2 cellular contexts compared by ENCODE assay signal in the genomic region with DNA sequence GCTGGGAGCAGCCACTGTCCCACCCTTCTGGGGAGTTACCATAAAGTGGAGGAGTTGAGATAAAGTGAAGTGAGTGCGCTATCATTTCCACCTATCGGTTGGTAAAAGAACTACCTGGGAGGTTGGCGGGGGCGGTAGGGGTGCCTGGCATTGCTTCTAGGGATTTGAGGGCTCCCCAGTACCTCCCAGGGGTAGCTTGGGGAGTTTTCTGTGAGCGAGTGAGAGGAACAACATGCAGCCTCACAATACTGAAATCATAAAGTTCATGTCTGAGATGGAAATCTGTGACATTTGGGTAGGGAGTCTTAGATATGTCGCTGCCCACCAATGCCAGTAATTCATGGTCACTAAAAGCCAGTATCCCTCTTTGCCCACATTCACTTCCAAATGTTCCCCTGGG.
A peak's percentile ranks its signal among the peaks of the same experiment; 100 is the strongest.
TF ChIP-seq lines count a peak whose summit lies in the region.

No MANE protein-coding gene starts in this region.

TF ChIP-seq in GM23338, 12 proteins besides CTCF, POLR2A, EP300 and RAD21 (continued from another document):
- TF ChIP-seq, protein P1, sequence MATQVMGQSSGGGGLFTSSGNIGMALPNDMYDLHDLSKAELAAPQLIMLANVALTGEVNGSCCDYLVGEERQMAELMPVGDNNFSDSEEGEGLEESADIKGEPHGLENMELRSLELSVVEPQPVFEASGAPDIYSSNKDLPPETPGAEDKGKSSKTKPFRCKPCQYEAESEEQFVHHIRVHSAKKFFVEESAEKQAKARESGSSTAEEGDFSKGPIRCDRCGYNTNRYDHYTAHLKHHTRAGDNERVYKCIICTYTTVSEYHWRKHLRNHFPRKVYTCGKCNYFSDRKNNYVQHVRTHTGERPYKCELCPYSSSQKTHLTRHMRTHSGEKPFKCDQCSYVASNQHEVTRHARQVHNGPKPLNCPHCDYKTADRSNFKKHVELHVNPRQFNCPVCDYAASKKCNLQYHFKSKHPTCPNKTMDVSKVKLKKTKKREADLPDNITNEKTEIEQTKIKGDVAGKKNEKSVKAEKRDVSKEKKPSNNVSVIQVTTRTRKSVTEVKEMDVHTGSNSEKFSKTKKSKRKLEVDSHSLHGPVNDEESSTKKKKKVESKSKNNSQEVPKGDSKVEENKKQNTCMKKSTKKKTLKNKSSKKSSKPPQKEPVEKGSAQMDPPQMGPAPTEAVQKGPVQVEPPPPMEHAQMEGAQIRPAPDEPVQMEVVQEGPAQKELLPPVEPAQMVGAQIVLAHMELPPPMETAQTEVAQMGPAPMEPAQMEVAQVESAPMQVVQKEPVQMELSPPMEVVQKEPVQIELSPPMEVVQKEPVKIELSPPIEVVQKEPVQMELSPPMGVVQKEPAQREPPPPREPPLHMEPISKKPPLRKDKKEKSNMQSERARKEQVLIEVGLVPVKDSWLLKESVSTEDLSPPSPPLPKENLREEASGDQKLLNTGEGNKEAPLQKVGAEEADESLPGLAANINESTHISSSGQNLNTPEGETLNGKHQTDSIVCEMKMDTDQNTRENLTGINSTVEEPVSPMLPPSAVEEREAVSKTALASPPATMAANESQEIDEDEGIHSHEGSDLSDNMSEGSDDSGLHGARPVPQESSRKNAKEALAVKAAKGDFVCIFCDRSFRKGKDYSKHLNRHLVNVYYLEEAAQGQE (IDR thresholded peaks at IDR 0.05; ENCODE audit: unreplicated experiment): no peak
- no peak for TF ChIP-seq ZNF331 (CRISPR knock-in tag; IDR thresholded peaks at IDR 0.05; ENCODE audit: low read depth)
- TF ChIP-seq, protein P2, sequence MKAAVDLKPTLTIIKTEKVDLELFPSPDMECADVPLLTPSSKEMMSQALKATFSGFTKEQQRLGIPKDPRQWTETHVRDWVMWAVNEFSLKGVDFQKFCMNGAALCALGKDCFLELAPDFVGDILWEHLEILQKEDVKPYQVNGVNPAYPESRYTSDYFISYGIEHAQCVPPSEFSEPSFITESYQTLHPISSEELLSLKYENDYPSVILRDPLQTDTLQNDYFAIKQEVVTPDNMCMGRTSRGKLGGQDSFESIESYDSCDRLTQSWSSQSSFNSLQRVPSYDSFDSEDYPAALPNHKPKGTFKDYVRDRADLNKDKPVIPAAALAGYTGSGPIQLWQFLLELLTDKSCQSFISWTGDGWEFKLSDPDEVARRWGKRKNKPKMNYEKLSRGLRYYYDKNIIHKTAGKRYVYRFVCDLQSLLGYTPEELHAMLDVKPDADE (IDR thresholded peaks at IDR 0.05): no peak
- no peak for TF ChIP-seq NANOG (IDR thresholded peaks at IDR 0.05; ENCODE audit: borderline replicate concordance)
- no peak for TF ChIP-seq EZH2phosphoT487 (IDR thresholded peaks at IDR 0.05; ENCODE audit: unreplicated experiment)
- no peak for TF ChIP-seq ZNF114 (CRISPR knock-in tag; IDR thresholded peaks at IDR 0.05)
- TF ChIP-seq, protein P3, sequence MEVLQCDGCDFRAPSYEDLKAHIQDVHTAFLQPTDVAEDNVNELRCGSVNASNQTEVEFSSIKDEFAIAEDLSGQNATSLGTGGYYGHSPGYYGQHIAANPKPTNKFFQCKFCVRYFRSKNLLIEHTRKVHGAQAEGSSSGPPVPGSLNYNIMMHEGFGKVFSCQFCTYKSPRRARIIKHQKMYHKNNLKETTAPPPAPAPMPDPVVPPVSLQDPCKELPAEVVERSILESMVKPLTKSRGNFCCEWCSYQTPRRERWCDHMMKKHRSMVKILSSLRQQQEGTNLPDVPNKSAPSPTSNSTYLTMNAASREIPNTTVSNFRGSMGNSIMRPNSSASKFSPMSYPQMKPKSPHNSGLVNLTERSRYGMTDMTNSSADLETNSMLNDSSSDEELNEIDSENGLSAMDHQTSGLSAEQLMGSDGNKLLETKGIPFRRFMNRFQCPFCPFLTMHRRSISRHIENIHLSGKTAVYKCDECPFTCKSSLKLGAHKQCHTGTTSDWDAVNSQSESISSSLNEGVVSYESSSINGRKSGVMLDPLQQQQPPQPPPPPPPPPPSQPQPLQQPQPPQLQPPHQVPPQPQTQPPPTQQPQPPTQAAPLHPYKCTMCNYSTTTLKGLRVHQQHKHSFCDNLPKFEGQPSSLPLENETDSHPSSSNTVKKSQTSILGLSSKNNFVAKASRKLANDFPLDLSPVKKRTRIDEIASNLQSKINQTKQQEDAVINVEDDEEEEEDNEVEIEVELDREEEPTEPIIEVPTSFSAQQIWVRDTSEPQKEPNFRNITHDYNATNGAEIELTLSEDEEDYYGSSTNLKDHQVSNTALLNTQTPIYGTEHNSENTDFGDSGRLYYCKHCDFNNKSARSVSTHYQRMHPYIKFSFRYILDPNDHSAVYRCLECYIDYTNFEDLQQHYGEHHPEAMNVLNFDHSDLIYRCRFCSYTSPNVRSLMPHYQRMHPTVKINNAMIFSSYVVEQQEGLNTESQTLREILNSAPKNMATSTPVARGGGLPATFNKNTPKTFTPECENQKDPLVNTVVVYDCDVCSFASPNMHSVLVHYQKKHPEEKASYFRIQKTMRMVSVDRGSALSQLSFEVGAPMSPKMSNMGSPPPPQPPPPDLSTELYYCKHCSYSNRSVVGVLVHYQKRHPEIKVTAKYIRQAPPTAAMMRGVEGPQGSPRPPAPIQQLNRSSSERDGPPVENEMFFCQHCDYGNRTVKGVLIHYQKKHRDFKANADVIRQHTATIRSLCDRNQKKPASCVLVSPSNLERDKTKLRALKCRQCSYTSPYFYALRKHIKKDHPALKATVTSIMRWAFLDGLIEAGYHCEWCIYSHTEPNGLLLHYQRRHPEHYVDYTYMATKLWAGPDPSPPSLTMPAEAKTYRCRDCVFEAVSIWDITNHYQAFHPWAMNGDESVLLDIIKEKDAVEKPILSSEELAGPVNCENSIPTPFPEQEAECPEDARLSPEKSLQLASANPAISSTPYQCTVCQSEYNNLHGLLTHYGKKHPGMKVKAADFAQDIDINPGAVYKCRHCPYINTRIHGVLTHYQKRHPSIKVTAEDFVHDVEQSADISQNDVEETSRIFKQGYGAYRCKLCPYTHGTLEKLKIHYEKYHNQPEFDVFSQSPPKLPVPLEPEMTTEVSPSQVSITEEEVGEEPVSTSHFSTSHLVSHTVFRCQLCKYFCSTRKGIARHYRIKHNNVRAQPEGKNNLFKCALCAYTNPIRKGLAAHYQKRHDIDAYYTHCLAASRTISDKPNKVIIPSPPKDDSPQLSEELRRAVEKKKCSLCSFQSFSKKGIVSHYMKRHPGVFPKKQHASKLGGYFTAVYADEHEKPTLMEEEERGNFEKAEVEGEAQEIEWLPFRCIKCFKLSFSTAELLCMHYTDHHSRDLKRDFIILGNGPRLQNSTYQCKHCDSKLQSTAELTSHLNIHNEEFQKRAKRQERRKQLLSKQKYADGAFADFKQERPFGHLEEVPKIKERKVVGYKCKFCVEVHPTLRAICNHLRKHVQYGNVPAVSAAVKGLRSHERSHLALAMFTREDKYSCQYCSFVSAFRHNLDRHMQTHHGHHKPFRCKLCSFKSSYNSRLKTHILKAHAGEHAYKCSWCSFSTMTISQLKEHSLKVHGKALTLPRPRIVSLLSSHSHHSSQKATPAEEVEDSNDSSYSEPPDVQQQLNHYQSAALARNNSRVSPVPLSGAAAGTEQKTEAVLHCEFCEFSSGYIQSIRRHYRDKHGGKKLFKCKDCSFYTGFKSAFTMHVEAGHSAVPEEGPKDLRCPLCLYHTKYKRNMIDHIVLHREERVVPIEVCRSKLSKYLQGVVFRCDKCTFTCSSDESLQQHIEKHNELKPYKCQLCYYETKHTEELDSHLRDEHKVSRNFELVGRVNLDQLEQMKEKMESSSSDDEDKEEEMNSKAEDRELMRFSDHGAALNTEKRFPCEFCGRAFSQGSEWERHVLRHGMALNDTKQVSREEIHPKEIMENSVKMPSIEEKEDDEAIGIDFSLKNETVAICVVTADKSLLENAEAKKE (CRISPR knock-in tag; IDR thresholded peaks at IDR 0.05): no peak
- TF ChIP-seq CREB1 (CRISPR knock-in tag; IDR thresholded peaks at IDR 0.05; ENCODE audit: low read depth): no peak
- TF ChIP-seq POLR2AphosphoS5 (IDR thresholded peaks at IDR 0.05; ENCODE audit: low read depth): no peak
- TF ChIP-seq JUNB (IDR thresholded peaks at IDR 0.05; ENCODE audit: unreplicated experiment): no peak

TF ChIP-seq in K562, 482 proteins besides CTCF, POLR2A, EP300 and RAD21 (continued from another document):
- TF ChIP-seq, protein P4, sequence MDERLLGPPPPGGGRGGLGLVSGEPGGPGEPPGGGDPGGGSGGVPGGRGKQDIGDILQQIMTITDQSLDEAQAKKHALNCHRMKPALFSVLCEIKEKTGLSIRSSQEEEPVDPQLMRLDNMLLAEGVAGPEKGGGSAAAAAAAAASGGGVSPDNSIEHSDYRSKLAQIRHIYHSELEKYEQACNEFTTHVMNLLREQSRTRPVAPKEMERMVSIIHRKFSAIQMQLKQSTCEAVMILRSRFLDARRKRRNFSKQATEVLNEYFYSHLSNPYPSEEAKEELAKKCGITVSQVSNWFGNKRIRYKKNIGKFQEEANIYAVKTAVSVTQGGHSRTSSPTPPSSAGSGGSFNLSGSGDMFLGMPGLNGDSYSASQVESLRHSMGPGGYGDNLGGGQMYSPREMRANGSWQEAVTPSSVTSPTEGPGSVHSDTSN (CRISPR knock-in tag; IDR thresholded peaks at IDR 0.05; ENCODE audit: low read depth): no peak
- TF ChIP-seq, protein P4 (tag; conservative IDR thresholded peaks at IDR 0.05; ENCODE audit: low read depth): no peak
- TF ChIP-seq EGR1 (conservative IDR thresholded peaks at IDR 0.05): peak; percentile 45; the same call in 1 of the 2 replicates
- TF ChIP-seq DDX20 (tag; IDR thresholded peaks at IDR 0.05; ENCODE audit: low read depth): no peak
